In genomic region chr19:14661372-14661924, GRCh38 we compare ENCODE assay signal across 2 cellular contexts.
TF ChIP-seq lines count a peak whose summit lies in the region.

No MANE protein-coding gene starts in this region.

TF ChIP-seq in GM23338, 12 proteins besides CTCF, POLR2A, EP300 and RAD21 (continued from another document):
- TF ChIP-seq ZNF462 (CRISPR knock-in tag; IDR thresholded peaks at IDR 0.05) (no peak), CREB1 (CRISPR knock-in tag; IDR thresholded peaks at IDR 0.05; ENCODE audit: low read depth) (no peak), REST (IDR thresholded peaks at IDR 0.05; ENCODE audit: unreplicated experiment) (no peak)

TF ChIP-seq in SK-N-SH treated with all-trans-retinoic acid at 6 μM for 48 hours, 23 proteins besides CTCF, POLR2A, EP300 and RAD21 (continued from another document):
- TF ChIP-seq TSHZ2 (CRISPR knock-in tag; IDR thresholded peaks at IDR 0.05): no peak
- no peak for TF ChIP-seq OSR1 (CRISPR knock-in tag; IDR thresholded peaks at IDR 0.05)
- no peak for TF ChIP-seq SNAI2 (CRISPR knock-in tag; IDR thresholded peaks at IDR 0.05)
- TF ChIP-seq ZNF8 (CRISPR knock-in tag; IDR thresholded peaks at IDR 0.05): no peak
